Comparison of ENCODE assay signal across 26 cellular contexts in genomic region chr2:218311543-218311884, GRCh38. TPM values are rescaled to one million over a fixed set of nuclear protein-coding genes. Genes with fewer than 3 reads are reported as not detected.
DNase-seq lines count a peak whose midpoint lies in the region; ATAC-seq and TF ChIP-seq lines count a peak whose summit lies in the region.
"Had no signal": no experiment of that assay in that cellular context is flagged by ENCODE, and none has a peak within 500 bp of the region (broad histone marks: within the 10 kb centered on the region; RNA-seq: fewer than 3 reads in every experiment).

No MANE protein-coding gene starts in this region.

- H4K20me1 ChIP-seq in hepatocyte (ENCODE audit: insufficient read depth, poor library complexity, severe bottlenecking), result no peaks in the 10 kb centered on the region

- intact Hi-C loops in upper lobe of right lung (cut with DNase I), result no loop called here
- intact Hi-C loops in breast epithelium (cut with DNase I; ENCODE audit: low total_unique reads), result loop anchor here (10.0 kb wide), 1 partner anchor 1907 kb away; no protein-coding TSS in a partner anchor

- no peaks in the 10 kb centered on the region for H3K36me3 Mint-ChIP-seq in T-cell
- H3K36me3 Mint-ChIP-seq in nephron progenitor cell (ENCODE audit: low read depth), result no peaks in the 10 kb centered on the region
- H3K36me3 Mint-ChIP-seq: stimulated activated effector memory CD8-positive, alpha-beta T cell treated with anti-CD3 and anti-CD28 coated beads, Interleukin-12 subunit alpha, Interleukin-12 subunit beta, amount 100 ng/mL, for 72 hours had no signal

- no peak for TF ChIP-seq CTCF in hepatocyte (IDR thresholded peaks at IDR 0.05; ENCODE audit: poor library complexity)
- TF ChIP-seq CTCF in nephron progenitor cell (IDR thresholded peaks at IDR 0.05), result no peak
- TF ChIP-seq CTCF in upper lobe of right lung (IDR thresholded peaks at IDR 0.05), result no peak
- no peak for TF ChIP-seq CTCF in breast epithelium (IDR thresholded peaks at IDR 0.05)

- no peaks in the 10 kb centered on the region for H3K9me3 ChIP-seq in hepatocyte (ENCODE audit: low read depth)
- no peaks in the 10 kb centered on the region for H3K9me3 ChIP-seq in upper lobe of right lung
- H3K9me3 ChIP-seq in breast epithelium, result no peaks in the 10 kb centered on the region
- H3K9me3 ChIP-seq: adrenal gland, sigmoid colon, testis had no signal

- H3K36me3 ChIP-seq in hepatocyte (replicated peaks; ENCODE audit: insufficient read depth, low read depth), result no peaks in the 10 kb centered on the region
- no peaks in the 10 kb centered on the region for H3K36me3 ChIP-seq in upper lobe of right lung
- no peaks in the 10 kb centered on the region for H3K36me3 ChIP-seq in breast epithelium
- H3K36me3 ChIP-seq: adrenal gland, sigmoid colon had no signal

- no peak overlapping the region for H2AFZ ChIP-seq in hepatocyte

- H3K9me3 Mint-ChIP-seq in T-cell (no peaks in the 10 kb centered on the region), nephron progenitor cell (peaks cover 3% of the 10 kb centered on the region)
- H3K9me3 Mint-ChIP-seq: activated B cell treated with CpG ODN at 0.5 μM for 24 hours; activated CD4-positive, alpha-beta memory T cell treated with anti-CD3 and anti-CD28 coated beads, Interleukin-2, amount 10 ng/mL, durations not matched to agents 7 days and 5 days; HFFc6; immature natural killer cell; stimulated activated effector memory CD8-positive, alpha-beta T cell treated with anti-CD3 and anti-CD28 coated beads, Interleukin-12 subunit alpha, Interleukin-12 subunit beta, amount 100 ng/mL, for 72 hours had no signal

- 6% methylated on average over 5 of the region's 5 CpGs for WGBS in hepatocyte (ENCODE audit: low lambda C conversion rate, missing lambda C conversion rate)

- no peak overlapping the region for H3K4me3 ChIP-seq in hepatocyte
- no peak overlapping the region for H3K4me3 ChIP-seq in upper lobe of right lung
- H3K4me3 ChIP-seq in breast epithelium, result no peak overlapping the region
- H3K4me3 ChIP-seq: adrenal gland, sigmoid colon, testis had no signal

- peak overlapping the region; percentile 64 for H3K4me2 ChIP-seq in hepatocyte

- POLR2A ChIA-PET in T-cell (lab: Charles Lee), result no interaction called here

- peaks cover 0 to 5% of the 10 kb centered on the region in 2 donors for H3K27me3 Mint-ChIP-seq in T-cell
- no peaks in the 10 kb centered on the region for H3K27me3 Mint-ChIP-seq in nephron progenitor cell (ENCODE audit: low read depth, poor library complexity)
- H3K27me3 Mint-ChIP-seq: activated B cell treated with CpG ODN at 0.5 μM for 24 hours had no signal

- DNase-seq in T-cell (no peak), hepatocyte (ENCODE audit: low spot score) (peak; percentile 46), nephron progenitor cell (no peak), upper lobe of right lung (no peak), activated gamma-delta T cell (lab: John Stamatoyannopoulos, UW) (no peak), cerebellum (ENCODE audit: low spot score) (no peak), breast epithelium (ENCODE audit: low spot score in 2 of 2) (no peak)
- DNase-seq: activated B cell treated with CpG ODN at 0.5 μM for 24 hours; activated CD4-positive, alpha-beta memory T cell treated with anti-CD3 and anti-CD28 coated beads, Interleukin-2, amount 10 ng/mL, durations not matched to agents 7 days and 5 days; activated naive CD4-positive, alpha-beta T cell; activated T-cell treated with anti-CD3 and anti-CD28 coated beads, Interleukin-2, amount 50 U/mL, for 1 hour; adrenal gland; DMS79 treated with DMSO at 0.1 percent for 48 hours; HFFc6; immature natural killer cell; Kasumi-1; left ventricle myocardium superior; NCI-H1694 treated with DMSO at 0.1 percent for 48 hours; NCI-H526 treated with DMSO at 0.1 percent for 48 hours; sigmoid colon; stimulated activated CD4-positive, alpha-beta T cell treated with anti-CD3 and anti-CD28 coated beads, Interleukin-1b, Interleukin-23, amount 100 ng/mL, for 48 hours; T1000; testis had no signal

- H3K4me1 ChIP-seq in hepatocyte (ENCODE audit: insufficient read depth) (peaks cover 27% of the 10 kb centered on the region), upper lobe of right lung (peaks cover 10% of the 10 kb centered on the region), breast epithelium (no peaks in the 10 kb centered on the region)
- H3K4me1 ChIP-seq: adrenal gland, sigmoid colon had no signal

- TF ChIP-seq POLR2A in breast epithelium (IDR thresholded peaks at IDR 0.05), result no peak

- CTCF ChIA-PET in T-cell (lab: Charles Lee), result interaction anchor here in 1 of 2 donors (1.0 kb wide), 1 partner anchor 10 kb away, joined by 3 read pairs; no protein-coding TSS in a partner anchor

- H3K4me1 Mint-ChIP-seq in T-cell (peaks cover 14 to 30% (median 19%) of the 10 kb centered on the region in 3 donors), nephron progenitor cell (peaks cover 29% of the 10 kb centered on the region)

- H3K4me3 Mint-ChIP-seq in T-cell, result no peak overlapping the region
- H3K4me3 Mint-ChIP-seq in nephron progenitor cell, result no peak overlapping the region
- H3K4me3 Mint-ChIP-seq: activated B cell treated with CpG ODN at 0.5 μM for 24 hours; activated CD4-positive, alpha-beta memory T cell treated with anti-CD3 and anti-CD28 coated beads, Interleukin-2, amount 10 ng/mL, durations not matched to agents 7 days and 5 days; HFFc6; immature natural killer cell; stimulated activated effector memory CD8-positive, alpha-beta T cell treated with anti-CD3 and anti-CD28 coated beads, Interleukin-12 subunit alpha, Interleukin-12 subunit beta, amount 100 ng/mL, for 72 hours had no signal

- no peak for ATAC-seq in T-cell (replicated peaks in 1 of 4)
- no peak for ATAC-seq in upper lobe of right lung
- ATAC-seq: left ventricle myocardium superior; stimulated activated effector memory CD8-positive, alpha-beta T cell treated with anti-CD3 and anti-CD28 coated beads, Interleukin-12 subunit alpha, Interleukin-12 subunit beta, amount 100 ng/mL, for 72 hours had no signal

- H3K27me3 ChIP-seq in hepatocyte (no peaks in the 10 kb centered on the region), upper lobe of right lung (no peaks in the 10 kb centered on the region), breast epithelium (no peaks in the 10 kb centered on the region)
- H3K27me3 ChIP-seq: adrenal gland, sigmoid colon, testis had no signal

- no peaks in the 10 kb centered on the region for H3K9me2 ChIP-seq in hepatocyte (replicated peaks; ENCODE audit: insufficient read depth)

- no peaks in the 10 kb centered on the region for H3K79me2 ChIP-seq in hepatocyte

- H3K27ac Mint-ChIP-seq in T-cell (peak overlapping the region; percentile 39 to 66), nephron progenitor cell (peak overlapping the region; percentile 58)
- H3K27ac Mint-ChIP-seq: activated B cell treated with CpG ODN at 0.5 μM for 24 hours; activated CD4-positive, alpha-beta memory T cell treated with anti-CD3 and anti-CD28 coated beads, Interleukin-2, amount 10 ng/mL, durations not matched to agents 7 days and 5 days; HFFc6; immature natural killer cell; stimulated activated effector memory CD8-positive, alpha-beta T cell treated with anti-CD3 and anti-CD28 coated beads, Interleukin-12 subunit alpha, Interleukin-12 subunit beta, amount 100 ng/mL, for 72 hours had no signal

- H3K27ac ChIP-seq in hepatocyte, result peak overlapping the region; percentile 96
- peak overlapping the region; percentile 77 for H3K27ac ChIP-seq in upper lobe of right lung
- H3K27ac ChIP-seq in breast epithelium, result no peak overlapping the region
- H3K27ac ChIP-seq: adrenal gland, sigmoid colon had no signal

RNA-seq across cellular contexts. Expression of gene TMBIM1, which starts 19.2 kb away (rescaled TPM):
- total RNA-seq in T-cell (100 to 1,000 TPM in 3 of 5 donors, 10 to 100 TPM in 2; 78.8 to 166 (median 144) TPM), hepatocyte (167 and 224 TPM in 2 replicates), upper lobe of right lung (281 TPM), cerebellum (10.7 TPM), breast epithelium (100 to 1,000 TPM; 168 to 330 (median 170) TPM)
- polyA plus RNA-seq in hepatocyte, result 265 and 302 TPM in 2 replicates

RNA-seq across cellular contexts. Expression of gene PNKD, which starts 41.2 kb away (rescaled TPM):
- total RNA-seq in T-cell (10 to 100 TPM; 17.4 to 33.1 (median 30.6) TPM), hepatocyte (48.7 and 56.3 TPM in 2 replicates), upper lobe of right lung (65.4 TPM), cerebellum (12.2 TPM), breast epithelium (10 to 100 TPM; 30.2 to 48.3 (median 35.6) TPM)
- polyA plus RNA-seq in hepatocyte, result 140 and 145 TPM in 2 replicates

RNA-seq across cellular contexts. Expression of gene AAMP, which starts 41.6 kb away (rescaled TPM):
- total RNA-seq in T-cell (10 to 100 TPM; 46.2 to 71.3 (median 67.4) TPM), hepatocyte (104 and 140 TPM in 2 replicates), upper lobe of right lung (55.9 TPM), cerebellum (52.1 TPM), breast epithelium (100 to 1,000 TPM; 150 to 164 (median 151) TPM)
- 166 and 179 TPM in 2 replicates for polyA plus RNA-seq in hepatocyte

RNA-seq across cellular contexts. Expression of gene CATIP, which starts 45.1 kb away (rescaled TPM):
- total RNA-seq in T-cell (not detected), hepatocyte (0.33 TPM in 1 of 2 replicates, not detected in the other), upper lobe of right lung (0.64 TPM), cerebellum (1.2 TPM), breast epithelium (under 1 TPM in 1 of 3 donors, not detected in 2; 0.44 TPM)
- 0.39 and 0.70 TPM in 2 replicates for polyA plus RNA-seq in hepatocyte
- total RNA-seq: activated B cell treated with CpG ODN at 0.5 μM for 24 hours; activated CD4-positive, alpha-beta memory T cell treated with anti-CD3 and anti-CD28 coated beads, Interleukin-2, amount 10 ng/mL, durations not matched to agents 7 days and 5 days; dermis microvascular lymphatic vessel endothelial cell; HFFc6; left ventricle myocardium superior; osteoblast; sigmoid colon had no signal

RNA-seq across cellular contexts. Expression of gene GPBAR1, which starts 50.7 kb away (rescaled TPM):
- total RNA-seq in T-cell (1 to 10 TPM in 4 of 5 donors, under 1 TPM in 1; 0.89 to 2.7 (median 1.2) TPM), hepatocyte (6.1 and 10.9 TPM in 2 replicates), upper lobe of right lung (2.6 TPM), cerebellum (0.18 TPM), breast epithelium (10 to 100 TPM in 1 of 3 donors, 1 to 10 TPM in 2; 5.2 to 22.2 (median 8.5) TPM)
- polyA plus RNA-seq in hepatocyte, result 23.4 and 25.6 TPM in 2 replicates
- total RNA-seq: dermis microvascular lymphatic vessel endothelial cell had no signal

Comparison
In these comparisons a context has a peak if more than half of its experiments do, and no peak if none do; other contexts are left out.
1. H3K27ac ChIP-seq: peak in hepatocyte (single experiment) and upper lobe of right lung (single experiment); none in breast epithelium (0 of 2).